Comparison of ENCODE assay signal across 8 cellular contexts in genomic region chr1:37808369-37809319, GRCh38. TPM values are rescaled to one million over a fixed set of nuclear protein-coding genes. Genes with fewer than 3 reads are reported as not detected.
DNase-seq lines count a peak whose midpoint lies in the region; TF ChIP-seq lines count a peak whose summit lies in the region.

No MANE protein-coding gene starts in this region.

- H3K9me3 ChIP-seq in KOPT-K1 (ENCODE audit: insufficient read depth, low read length, poor library complexity, severe bottlenecking): no peaks in the 10 kb centered on the region
- no peaks in the 10 kb centered on the region for H3K9me3 ChIP-seq in SU-DHL-6 (ENCODE audit: insufficient read depth, low read length)
- no peaks in the 10 kb centered on the region for H3K9me3 ChIP-seq in skeletal muscle tissue (ENCODE audit: control insufficient read depth in 3 of 3, low read length in 3 of 3)

- H3K27ac ChIP-seq in KOPT-K1 (ENCODE audit: low read depth, low read length, poor library complexity, severe bottlenecking): peak overlapping the region; percentile 75
- peak overlapping the region; percentile 21; the same call in 1 of the 2 replicates for H3K27ac ChIP-seq in SU-DHL-6 (ENCODE audit: low read depth, low read length)
- peak overlapping the region; percentile 89 for H3K27ac ChIP-seq in skeletal muscle tissue (ENCODE audit: low read depth, low read length)

- peak overlapping the region; percentile 10 for H2AFZ ChIP-seq in SU-DHL-6 (ENCODE audit: low read depth, low read length, severe bottlenecking)

- peak; percentile 38 for DNase-seq in activated CD8-positive, alpha-beta memory T cell treated with anti-CD3 and anti-CD28 coated beads, Interleukin-2, amount 50 U/mL, for 4 hours
- DNase-seq in activated CD8-positive, alpha-beta memory T cell treated with anti-CD3 and anti-CD28 coated beads for 24 hours: no peak
- peak; percentile 64 for DNase-seq in H4 (ENCODE audit: low spot score)
- peak; percentile 62 for DNase-seq in cerebellum (ENCODE audit: low spot score)
- DNase-seq in islet precursor cell: peak; percentile 90

- H3K79me2 ChIP-seq in SU-DHL-6 (ENCODE audit: insufficient read depth, low read length): peaks cover 26% of the 10 kb centered on the region

- TF ChIP-seq CTCF in SU-DHL-6 (IDR thresholded peaks at IDR 0.05; ENCODE audit: insufficient read depth, low read length, poor library complexity, severe bottlenecking): no peak

- H3K27me3 ChIP-seq in SU-DHL-6 (ENCODE audit: low read length): no peaks in the 10 kb centered on the region
- H3K27me3 ChIP-seq in skeletal muscle tissue (ENCODE audit: control insufficient read depth in 3 of 3, insufficient read depth in 3 of 3, low read length in 3 of 3): no peaks in the 10 kb centered on the region

- peaks cover 36% of the 10 kb centered on the region for H3K36me3 ChIP-seq in KOPT-K1 (ENCODE audit: insufficient read depth, low read length)
- H3K36me3 ChIP-seq in SU-DHL-6 (ENCODE audit: low read length): peaks cover 19% of the 10 kb centered on the region
- H3K36me3 ChIP-seq in skeletal muscle tissue (ENCODE audit: control insufficient read depth in 3 of 3, insufficient read depth in 3 of 3, low read length in 3 of 3): peaks cover 27 to 32% (median 32%) of the 10 kb centered on the region in 3 donors

- H3F3A ChIP-seq in SU-DHL-6 (ENCODE audit: insufficient read depth): peaks cover 14% of the 10 kb centered on the region

- H4K20me1 ChIP-seq in SU-DHL-6 (ENCODE audit: low read depth, low read length): peaks cover 9% of the 10 kb centered on the region; the same call in 1 of the 2 replicates

- H3K4me1 ChIP-seq in skeletal muscle tissue (ENCODE audit: control insufficient read depth in 3 of 3, insufficient read depth in 3 of 3, low read length in 3 of 3): peaks cover 22 to 28% (median 27%) of the 10 kb centered on the region in 3 donors

- peak overlapping the region; percentile 86 for H3K4me2 ChIP-seq in SU-DHL-6 (ENCODE audit: low read depth, low read length, poor library complexity, severe bottlenecking)

- H3K4me3 ChIP-seq in SU-DHL-6 (ENCODE audit: insufficient read depth, low read length, poor library complexity, severe bottlenecking) (peak overlapping the region; percentile 95), skeletal muscle tissue (ENCODE audit: low read length in 3 of 3) (peak overlapping the region; percentile 74 to 92 (median 86))

- H3K9me2 ChIP-seq in SU-DHL-6 (replicated peaks; ENCODE audit: insufficient read depth, low read length): no peaks in the 10 kb centered on the region

- peak overlapping the region; percentile 78 for H3K9ac ChIP-seq in SU-DHL-6 (ENCODE audit: low read length)
- H3K9ac ChIP-seq in skeletal muscle tissue (ENCODE audit: low read depth in 1 of 3, low read length in 3 of 3): peak overlapping the region; percentile 63 to 94 (median 78)

RNA-seq across cellular contexts. Expression of gene YRDC, which starts 0.6 kb away (rescaled TPM):
- total RNA-seq in H4 (2014; rRNA removed; shearing (Covaris generic)): 29.2 and 32.7 TPM in 2 replicates
- 6.4 TPM for total RNA-seq in cerebellum
- total RNA-seq in skeletal muscle tissue: 7.3 TPM

RNA-seq across cellular contexts. Expression of gene C1orf122, which starts 1.1 kb away (rescaled TPM):
- total RNA-seq in H4 (2014; rRNA removed; shearing (Covaris generic)): 27.2 and 42.2 TPM in 2 replicates
- total RNA-seq in cerebellum (8.3 TPM), skeletal muscle tissue (9.4 TPM)

RNA-seq across cellular contexts. Expression of gene MANEAL, which starts 15.0 kb away (rescaled TPM):
- total RNA-seq in H4 (2014; rRNA removed; shearing (Covaris generic)): 8.9 and 10.4 TPM in 2 replicates
- total RNA-seq in cerebellum (23.2 TPM), skeletal muscle tissue (2.1 TPM)

RNA-seq across cellular contexts. Expression of gene EPHA10, which starts 43.7 kb away (rescaled TPM):
- not detected in 2 replicates for total RNA-seq in H4 (2014; rRNA removed; shearing (Covaris generic))
- 8.8 TPM for total RNA-seq in cerebellum
- total RNA-seq in skeletal muscle tissue: not detected

RNA-seq across cellular contexts. Expression of gene MTF1, which starts 50.7 kb away (rescaled TPM):
- 2.0 TPM in 2 replicates for total RNA-seq in H4 (2014; rRNA removed; shearing (Covaris generic))
- total RNA-seq in cerebellum (4.4 TPM), skeletal muscle tissue (2.1 TPM)

Comparison
In these comparisons a context has a peak if more than half of its experiments do, and no peak if none do; other contexts are left out.
1. H3K27ac ChIP-seq: peak in every context shown above with its lines; median percentile 89 in skeletal muscle tissue; 75 in KOPT-K1; 21 in SU-DHL-6.